In genomic region chr1:86992790-86993189, GRCh38 we compare ENCODE assay signal across 1 cellular context.
TF ChIP-seq lines count a peak whose summit lies in the region.

No MANE protein-coding gene starts in this region.

TF ChIP-seq in K562, 482 proteins besides CTCF, POLR2A, EP300 and RAD21 (continued from another document):
- no peak for TF ChIP-seq MNT (conservative IDR thresholded peaks at IDR 0.05)
- TF ChIP-seq SMC3 (conservative IDR thresholded peaks at IDR 0.05; ENCODE audit: insufficient read depth, low read depth, low read length), result no peak
- TF ChIP-seq ZNF408 (CRISPR knock-in tag; IDR thresholded peaks at IDR 0.05; ENCODE audit: low read depth), result no peak
- no peak for TF ChIP-seq KLF13 (tag; IDR thresholded peaks at IDR 0.05; ENCODE audit: borderline replicate concordance, low read depth)
- TF ChIP-seq ZBTB2 (IDR thresholded peaks at IDR 0.05), result no peak
